ENCODE assay signal across 32 cellular contexts in genomic region chr6:5139828-5140771, GRCh38. TPM values are rescaled to one million over a fixed set of nuclear protein-coding genes. Genes with fewer than 3 reads are reported as not detected.
DNase-seq lines count a peak whose midpoint lies in the region; ATAC-seq and TF ChIP-seq lines count a peak whose summit lies in the region.
"Had no signal": no experiment of that assay in that cellular context is flagged by ENCODE, and none has a peak within 500 bp of the region (broad histone marks: within the 10 kb centered on the region; RNA-seq: fewer than 3 reads in every experiment).

No MANE protein-coding gene starts in this region.

- DNase-seq in germinal center (ENCODE audit: low spot score): peak; percentile 32
- DNase-seq in upper lobe of right lung: no peak
- no peak for DNase-seq in MG63
- DNase-seq in immature natural killer cell: no peak
- DNase-seq: activated CD4-positive, alpha-beta T cell treated with anti-CD3 and anti-CD28 coated beads for 4 hours; activated naive CD4-positive, alpha-beta T cell treated with Interleukin-2 at 50 U/mL for 16 hours; activated T-cell treated with anti-CD3 and anti-CD28 coated beads, Interleukin-2, amount 50 U/mL, for 48 hours; adrenal gland; CD4-positive, alpha-beta memory T cell; DMS153; effector memory CD4-positive, alpha-beta T cell; foreskin melanocyte; left ventricle myocardium superior; NCI-H1694; NCI-H69; right lobe of liver; stimulated activated CD4-positive, alpha-beta T cell treated with anti-CD3 and anti-CD28 coated beads, Interleukin-12 subunit alpha, Interleukin-12 subunit beta, amount 100 ng/mL, for 4 hours; stimulated activated CD4-positive, alpha-beta T cell treated with anti-CD3 and anti-CD28 coated beads, Interleukin-4, amount 100 ng/mL, for 24 hours; stimulated activated naive CD8-positive, alpha-beta T cell treated with anti-CD3 and anti-CD28 coated beads, Interleukin-15, Interleukin-2, amounts not matched to agents 100 U/mL and 50 U/mL, for 24 hours; T-helper 17 cell had no signal

- no peaks in the 10 kb centered on the region for H3K4me1 ChIP-seq in upper lobe of right lung
- H3K4me1 ChIP-seq: parathyroid adenoma had no signal

- H3K27ac Mint-ChIP-seq in IgD-negative memory B cell: peak overlapping the region in 1 of 3 donors; percentile 33
- no peak overlapping the region for H3K27ac Mint-ChIP-seq in immature natural killer cell
- H3K27ac Mint-ChIP-seq: brain, T-helper 17 cell had no signal

- H3K36me3 ChIP-seq in upper lobe of right lung (no peaks in the 10 kb centered on the region), MG63 (no peaks in the 10 kb centered on the region)
- H3K36me3 ChIP-seq: adrenal gland, right lobe of liver had no signal

- H3K27me3 Mint-ChIP-seq in IgD-negative memory B cell (no peaks in the 10 kb centered on the region), immature natural killer cell (ENCODE audit: low read depth in 3 of 3) (peaks cover 0 to 2% (median 2%) of the 10 kb centered on the region in 3 donors)
- H3K27me3 Mint-ChIP-seq: brain; CD4-positive, alpha-beta memory T cell; T-helper 17 cell had no signal

- intact Hi-C loops in upper lobe of right lung (cut with DNase I): loop anchor here (10.0 kb wide), 1 partner anchor 245 kb away; no protein-coding TSS in a partner anchor

- H3K36me3 Mint-ChIP-seq in IgD-negative memory B cell (peaks cover 5% of the 10 kb centered on the region), immature natural killer cell (no peaks in the 10 kb centered on the region)

- H3K4me3 ChIP-seq in upper lobe of right lung (peak overlapping the region; percentile 8), MG63 (no peak overlapping the region)
- H3K4me3 ChIP-seq: adrenal gland, hepatocyte, right lobe of liver, SK-N-MC had no signal

- no peaks in the 10 kb centered on the region for H3K9me3 Mint-ChIP-seq in IgD-negative memory B cell
- no peaks in the 10 kb centered on the region for H3K9me3 Mint-ChIP-seq in immature natural killer cell
- H3K9me3 Mint-ChIP-seq: CD4-positive, alpha-beta memory T cell; nephron had no signal

- peaks cover 20 to 27% (median 22%) of the 10 kb centered on the region in 3 donors for H3K4me1 Mint-ChIP-seq in IgD-negative memory B cell
- peaks cover 1 to 37% of the 10 kb centered on the region in 2 donors for H3K4me1 Mint-ChIP-seq in immature natural killer cell

- H3K27me3 ChIP-seq in upper lobe of right lung (no peaks in the 10 kb centered on the region), MG63 (no peaks in the 10 kb centered on the region)
- H3K27me3 ChIP-seq: adrenal gland, hepatocyte, right lobe of liver had no signal

- H3K9me3 ChIP-seq in upper lobe of right lung (no peaks in the 10 kb centered on the region), MG63 (no peaks in the 10 kb centered on the region)
- H3K9me3 ChIP-seq: adrenal gland, right lobe of liver had no signal

- TF ChIP-seq CTCF in upper lobe of right lung (IDR thresholded peaks at IDR 0.05): no peak

- peak overlapping the region; percentile 33 to 78 (median 69) for H3K4me3 Mint-ChIP-seq in IgD-negative memory B cell
- no peak overlapping the region for H3K4me3 Mint-ChIP-seq in immature natural killer cell
- H3K4me3 Mint-ChIP-seq: brain; CD4-positive, alpha-beta memory T cell; nephron; T-helper 17 cell had no signal

- ATAC-seq in GM18511 (IDR thresholded peaks at IDR 0.05; ENCODE audit: unreplicated experiment): peak; percentile 49
- ATAC-seq in upper lobe of right lung: peak; percentile 61
- ATAC-seq in HG03520 (IDR thresholded peaks at IDR 0.05; ENCODE audit: unreplicated experiment): no peak
- ATAC-seq: esophagus mucosa; HCT116; left ventricle myocardium superior; stimulated activated naive CD8-positive, alpha-beta T cell treated with anti-CD3 and anti-CD28 coated beads, Interleukin-15, Interleukin-2, amounts not matched to agents 100 U/mL and 50 U/mL, for 24 hours; T-helper 17 cell had no signal

- no peak overlapping the region for H3K27ac ChIP-seq in upper lobe of right lung
- H3K27ac ChIP-seq: adrenal gland, hepatocyte, KMS-11, parathyroid adenoma, right lobe of liver, RWPE1, SK-N-MC had no signal

RNA-seq across cellular contexts. Expression of gene PPP1R3G, which starts 55.0 kb away (rescaled TPM):
- polyA plus RNA-seq in IgD-negative memory B cell (0.23 TPM), immature natural killer cell (not detected)
- total RNA-seq in upper lobe of right lung: 0.46 TPM
- total RNA-seq in MG63 (2014; rRNA removed; shearing (Covaris generic); ENCODE audit: low replicate concordance): 0.16 TPM in 1 of 2 replicates, not detected in the other
- total RNA-seq: CD4-positive, alpha-beta memory T cell; T-helper 17 cell had no signal
- polyA plus RNA-seq: CD4-positive, alpha-beta memory T cell had no signal

Comparison
In these comparisons a context has a peak if more than half of its experiments do, and no peak if none do; other contexts are left out.
1. H3K4me3 Mint-ChIP-seq: peak in IgD-negative memory B cell (4 of 4); none in immature natural killer cell (0 of 5).